ENCODE assay signal across 8 cellular contexts in genomic region chr17:5234645-5235576, GRCh38.
DNase-seq lines count a peak whose midpoint lies in the region; ATAC-seq lines count a peak whose summit lies in the region.

TSS of gene SCIMP (minus strand) at chr17:5234860. CDS start at chr17:5234755, 105 bp downstream.

- peaks cover 2% of the 10 kb centered on the region for H3K4me1 Mint-ChIP-seq in T-helper 2 cell treated with Interferon-gamma antibody and Interleukin-4, amounts not matched to agents 5 μg/mL and 100 μg/mL, for 36 hours (ENCODE audit: low read depth)

- DNase-seq in SKM-1 treated with dmso at 0.1 percent for 144 hours (lab: John Stamatoyannopoulos, UW; ENCODE audit: unreplicated experiment) (peak; percentile 45), SKM-1 (lab: John Stamatoyannopoulos, UW; ENCODE audit: unreplicated experiment) (no peak), caudate nucleus (lab: John Stamatoyannopoulos, UW) (peak in 6 of 61 donors; percentile 10 to 46 (median 13)), superior temporal gyrus (ENCODE audit: extremely low spot score) (peak; percentile 17), NCI-H1417 treated with DMSO at 0.1 percent for 48 hours (lab: John Stamatoyannopoulos, UW) (no peak), AG08395 (ENCODE audit: low spot score) (no peak)
- no peak for DNase-seq in T-helper 2 cell treated with Interferon-gamma antibody and Interleukin-4, amounts not matched to agents 5 μg/mL and 100 μg/mL, for 36 hours (ENCODE audit: low spot score)

- peak; percentile 64 for ATAC-seq in HG03159 (IDR thresholded peaks at IDR 0.05; ENCODE audit: unreplicated experiment)

- no peak within 1 kb of the TSS for H3K4me3 Mint-ChIP-seq in T-helper 2 cell treated with Interferon-gamma antibody and Interleukin-4, amounts not matched to agents 5 μg/mL and 100 μg/mL, for 36 hours

- H3K27ac ChIP-seq in caudate nucleus (ENCODE audit: low read depth, low read length): peak within 1 kb of the TSS; percentile 44

- no peaks in the 10 kb centered on the region for H3K27me3 Mint-ChIP-seq in T-helper 2 cell treated with Interferon-gamma antibody and Interleukin-4, amounts not matched to agents 5 μg/mL and 100 μg/mL, for 36 hours (ENCODE audit: low read depth)

- no peaks in the 10 kb centered on the region for H3K36me3 Mint-ChIP-seq in T-helper 2 cell treated with Interferon-gamma antibody and Interleukin-4, amounts not matched to agents 5 μg/mL and 100 μg/mL, for 36 hours (ENCODE audit: low read depth)

- no peaks in the 10 kb centered on the region for H3K9me3 Mint-ChIP-seq in T-helper 2 cell treated with Interferon-gamma antibody and Interleukin-4, amounts not matched to agents 5 μg/mL and 100 μg/mL, for 36 hours

- no peak within 1 kb of the TSS for H3K27ac Mint-ChIP-seq in T-helper 2 cell treated with Interferon-gamma antibody and Interleukin-4, amounts not matched to agents 5 μg/mL and 100 μg/mL, for 36 hours

Comparison
In these comparisons a context has a peak if more than half of its experiments do, and no peak if none do; other contexts are left out.
1. DNase-seq: peak in SKM-1 treated with dmso at 0.1 percent for 144 hours (single experiment) and superior temporal gyrus (single experiment); none in SKM-1 (single experiment), T-helper 2 cell treated with Interferon-gamma antibody and Interleukin-4, amounts not matched to agents 5 μg/mL and 100 μg/mL, for 36 hours (single experiment), NCI-H1417 treated with DMSO at 0.1 percent for 48 hours (single experiment) and AG08395 (single experiment).